ENCODE assay signal across 35 cellular contexts in the genomic region with DNA sequence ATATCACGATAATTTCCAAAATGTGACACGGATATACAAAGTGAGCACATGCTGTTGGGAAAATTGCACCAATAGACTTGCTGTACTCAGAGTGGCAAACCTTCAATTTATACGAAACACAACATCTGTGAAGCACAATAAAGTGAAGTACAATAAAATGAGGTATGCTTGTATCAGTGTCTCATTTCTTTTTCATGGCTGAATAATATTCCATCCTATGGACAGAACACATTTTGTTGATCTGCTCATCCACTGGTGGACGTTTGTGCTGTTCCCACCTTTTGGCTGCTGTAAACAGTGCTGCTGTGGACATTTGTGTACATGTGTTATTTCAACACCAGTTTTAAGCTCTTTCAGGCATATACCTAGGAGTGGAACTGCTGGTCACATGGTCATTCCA.
"Had no signal": no experiment of that assay in that cellular context is flagged by ENCODE, and none has a peak within 500 bp of the region (broad histone marks: within the 10 kb centered on the region; RNA-seq: fewer than 3 reads in every experiment).

No MANE protein-coding gene starts in this region.

- DNase-seq: Karpas-422, Kasumi-1, MG63, MM.1S, MV-4-11, NCI-H1048, NCI-H1092, NCI-H1092 treated with DMSO at 0.1 percent for 48 hours, NCI-H1105, NCI-H1105 treated with DMSO at 0.1 percent for 48 hours, NCI-H1417, NCI-H1417 treated with DMSO at 0.1 percent for 48 hours, NCI-H1436, NCI-H1436 treated with DMSO at 0.1 percent for 48 hours, NCI-H146, NCI-H1694, NCI-H1694 treated with DMSO at 0.1 percent for 48 hours, NCI-H187, NCI-H187 treated with DMSO at 0.1 percent for 48 hours, NCI-H1930, NCI-H2029, NCI-H2029 treated with DMSO at 0.1 percent for 48 hours, NCI-H2081, NCI-H2081 treated with DMSO at 0.1 percent for 48 hours, NCI-H2107, NCI-H2171, NCI-H2171 treated with DMSO at 0.1 percent for 48 hours, NCI-H2227 treated with DMSO at 0.1 percent for 48 hours, NCI-H226, NCI-H345, NCI-H446, NCI-H446 treated with DMSO at 0.1 percent for 48 hours, NCI-H510A, NCI-H510A treated with DMSO at 0.1 percent for 48 hours had no signal

- H3K27me3 ChIP-seq: MG63 had no signal

- H3K4me3 ChIP-seq: MG63 had no signal

- H3K4me2 ChIP-seq: KMS-11 had no signal

- H3K9ac ChIP-seq: KMS-11 had no signal

- H3K36me3 ChIP-seq: MG63 had no signal

- H3K27ac ChIP-seq: KMS-11 had no signal
